ENCODE assay signal across 7 cellular contexts in genomic region chr1:165257969-165258459, GRCh38.
DNase-seq lines count a peak whose midpoint lies in the region; FAIRE-seq and TF ChIP-seq lines count a peak whose summit lies in the region.

No MANE protein-coding gene starts in this region.

- no peak for TF ChIP-seq POLR2A in endothelial cell of umbilical vein (IDR thresholded peaks at IDR 0.05; ENCODE audit: low read depth, low read length)

- no peak overlapping the region for H2BK120ac ChIP-seq in mesendoderm (ENCODE audit: low read depth, low read length)

- no peak overlapping the region for H3K9ac ChIP-seq in endothelial cell of umbilical vein (replicated peaks; ENCODE audit: extremely low read depth, insufficient read depth, low read length)
- no peak overlapping the region for H3K9ac ChIP-seq in mesendoderm (ENCODE audit: low read length)

- no CpG with 5 or more reads among the region's 3 CpGs for WGBS in mesendoderm (ENCODE audit: extremely low coverage, insufficient coverage, low lambda C conversion rate)

- no peaks in the 10 kb centered on the region for H3K79me2 ChIP-seq in endothelial cell of umbilical vein (ENCODE audit: control insufficient read depth, insufficient read depth, low read length)
- H3K79me2 ChIP-seq in mesendoderm (ENCODE audit: control insufficient read depth, insufficient read depth, low read length) = no peaks in the 10 kb centered on the region

- intact Hi-C loops in endothelial cell of umbilical vein (cut with micrococcal nuclease) = loop anchor here (1.0 kb wide), 3 partner anchors 111 to 335 kb away; no protein-coding TSS in a partner anchor

- H3K4ac ChIP-seq in mesendoderm (ENCODE audit: low read depth, low read length) = no peak overlapping the region

- H3K36me3 ChIP-seq in endothelial cell of umbilical vein (ENCODE audit: control insufficient read depth in 2 of 2, extremely low read depth in 1 of 2, insufficient read depth in 2 of 2, low read length in 2 of 2) (no peaks in the 10 kb centered on the region), mesendoderm (ENCODE audit: control insufficient read depth, insufficient read depth, low read length) (no peaks in the 10 kb centered on the region)

- no peak overlapping the region for H2BK5ac ChIP-seq in mesendoderm (ENCODE audit: low read length)

- H3K23ac ChIP-seq in mesendoderm (ENCODE audit: low read length) = no peak overlapping the region

- DNase-seq in GM12865 (ENCODE audit: low read depth) (peak; percentile 69), HFF-Myc (ENCODE audit: extremely low read depth, low read depth) (peak; percentile 50), NCI-H146 (lab: John Stamatoyannopoulos, UW) (peak; percentile 64), T follicular helper cell (ENCODE audit: low read depth) (peak; percentile 1), endothelial cell of umbilical vein (ENCODE audit: low read depth, low spot score) (peak; percentile 56), mesendoderm (peak; percentile 92), ureter (ENCODE audit: low spot score) (peak; percentile 67)

- H4K8ac ChIP-seq in mesendoderm (ENCODE audit: low read depth, low read length) = no peak overlapping the region

- H3K79me1 ChIP-seq in mesendoderm (ENCODE audit: low read length) = no peaks in the 10 kb centered on the region

- FAIRE-seq in endothelial cell of umbilical vein (lab: Jason Lieb, UNC) = peak; percentile 83

- CTCF ChIA-PET in endothelial cell of umbilical vein (lab: Charles Lee) = interaction anchor here (0.5 to 4.2 kb wide), 19 partner anchors 9 to 1581 kb away, joined by 3 to 48 read pairs (median 3); partner anchors contain the start of genes LRRC52 and POGK

- no peaks in the 10 kb centered on the region for H4K20me1 ChIP-seq in endothelial cell of umbilical vein (replicated peaks; ENCODE audit: control insufficient read depth, extremely low read depth, insufficient read depth, low read length)

- no peak overlapping the region for H4K5ac ChIP-seq in mesendoderm (ENCODE audit: low read length)

- H2AK5ac ChIP-seq in mesendoderm (ENCODE audit: low read length) = no peak overlapping the region

- H3K27ac ChIP-seq in endothelial cell of umbilical vein (ENCODE audit: insufficient read depth, low read depth, low read length) (no peak overlapping the region), mesendoderm (ENCODE audit: low read depth, low read length) (no peak overlapping the region)

- H3K56ac ChIP-seq in mesendoderm (ENCODE audit: low read length) = peak overlapping the region; percentile 17

- H3K4me1 ChIP-seq in endothelial cell of umbilical vein (ENCODE audit: control insufficient read depth, extremely low read depth, insufficient read depth, low read length) (no peaks in the 10 kb centered on the region), mesendoderm (ENCODE audit: control insufficient read depth, low read depth, low read length) (peaks cover 4% of the 10 kb centered on the region)

- no peak overlapping the region for H3K18ac ChIP-seq in mesendoderm (ENCODE audit: low read length)

- H3K9me1 ChIP-seq in endothelial cell of umbilical vein (replicated peaks; ENCODE audit: control insufficient read depth, extremely low read depth, insufficient read depth, low read length) = no peaks in the 10 kb centered on the region

- POLR2A ChIA-PET in endothelial cell of umbilical vein (lab: Charles Lee) = no interaction called here

- dilution Hi-C loops in endothelial cell of umbilical vein (cut with MboI; ENCODE audit: extremely low pct_ligation_motif_present, low sequenced_read_pairs) = no loop called here

- H3K4me2 ChIP-seq in endothelial cell of umbilical vein (ENCODE audit: insufficient read depth, low read length) (no peak overlapping the region), mesendoderm (ENCODE audit: low read length) (no peak overlapping the region)

- no peak overlapping the region for H2AFZ ChIP-seq in endothelial cell of umbilical vein (ENCODE audit: low read depth, low read length)

- peak; percentile 76 for TF ChIP-seq CTCF in GM12865 (IDR thresholded peaks at IDR 0.05; ENCODE audit: insufficient read depth, low read depth, low read length, missing control alignments)
- peak; percentile 80 for TF ChIP-seq CTCF in HFF-Myc (IDR thresholded peaks at IDR 0.05; ENCODE audit: low read depth, low read length, missing control alignments)
- peak; percentile 69 to 71 for TF ChIP-seq CTCF in endothelial cell of umbilical vein (IDR thresholded peaks at IDR 0.05; ENCODE audit: extremely low read depth in 1 of 2, insufficient read depth in 1 of 2, low read depth in 1 of 2, low read length in 2 of 2)

- H3K27me3 ChIP-seq in endothelial cell of umbilical vein (ENCODE audit: control insufficient read depth in 2 of 2, insufficient read depth in 2 of 2, low read length in 2 of 2) = no peaks in the 10 kb centered on the region
- H3K27me3 ChIP-seq in mesendoderm (ENCODE audit: insufficient read depth, low read length, poor library complexity) = no peaks in the 10 kb centered on the region

- no TSS peak for BruUV-seq in endothelial cell of umbilical vein (replicated peaks; lab: Mats Ljungman, UMichigan)

- H3K4me3 ChIP-seq in GM12865 (ENCODE audit: low read depth, low read length) = no peak overlapping the region
- no peak overlapping the region for H3K4me3 ChIP-seq in HFF-Myc (replicated peaks; ENCODE audit: low read depth, low read length)
- H3K4me3 ChIP-seq in endothelial cell of umbilical vein (replicated peaks in 1 of 3; ENCODE audit: insufficient read depth in 1 of 3, low read depth in 1 of 3, low read length in 3 of 3) = no peak overlapping the region
- no peak overlapping the region for H3K4me3 ChIP-seq in mesendoderm (ENCODE audit: low read length)

- H2BK15ac ChIP-seq in mesendoderm (replicated peaks; ENCODE audit: low read depth) = no peak overlapping the region

- H3K9me3 ChIP-seq in endothelial cell of umbilical vein (replicated peaks; ENCODE audit: control insufficient read depth, insufficient read depth, low read length) = no peaks in the 10 kb centered on the region

TF ChIP-seq in endothelial cell of umbilical vein, 7 proteins besides CTCF, POLR2A, EP300 and RAD21:
- TF ChIP-seq FOS (IDR thresholded peaks at IDR 0.05; ENCODE audit: borderline replicate concordance, insufficient read depth, low read length) = no peak
- TF ChIP-seq POLR2AphosphoS5 (IDR thresholded peaks at IDR 0.05; ENCODE audit: insufficient read depth, low read depth, low read length) = no peak
- TF ChIP-seq GATA2 (IDR thresholded peaks at IDR 0.05; ENCODE audit: insufficient read depth, insufficient read length, low read depth, low read length) = no peak
- no peak for TF ChIP-seq MYC (IDR thresholded peaks at IDR 0.05; ENCODE audit: low read depth, low read length)
- TF ChIP-seq, protein P1, sequence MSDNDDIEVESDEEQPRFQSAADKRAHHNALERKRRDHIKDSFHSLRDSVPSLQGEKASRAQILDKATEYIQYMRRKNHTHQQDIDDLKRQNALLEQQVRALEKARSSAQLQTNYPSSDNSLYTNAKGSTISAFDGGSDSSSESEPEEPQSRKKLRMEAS (IDR thresholded peaks at IDR 0.05; ENCODE audit: insufficient read depth, insufficient read length) = no peak
- TF ChIP-seq JUN (IDR thresholded peaks at IDR 0.05; ENCODE audit: borderline replicate concordance, insufficient read depth, insufficient read length, low read depth) = no peak
- no peak for TF ChIP-seq EZH2 (IDR thresholded peaks at IDR 0.05; ENCODE audit: borderline replicate concordance, low read depth, low read length, severe bottlenecking)

Comparison
In these comparisons a context has a peak if more than half of its experiments do, and no peak if none do; other contexts are left out.
1. DNase-seq: peak in every context shown above with its lines; median percentile 92 in mesendoderm; 69 in GM12865; 67 in ureter; 64 in NCI-H146; 56 in endothelial cell of umbilical vein; 50 in HFF-Myc; 1 in T follicular helper cell.